1 cellular context compared by ENCODE assay signal in the genomic region with DNA sequence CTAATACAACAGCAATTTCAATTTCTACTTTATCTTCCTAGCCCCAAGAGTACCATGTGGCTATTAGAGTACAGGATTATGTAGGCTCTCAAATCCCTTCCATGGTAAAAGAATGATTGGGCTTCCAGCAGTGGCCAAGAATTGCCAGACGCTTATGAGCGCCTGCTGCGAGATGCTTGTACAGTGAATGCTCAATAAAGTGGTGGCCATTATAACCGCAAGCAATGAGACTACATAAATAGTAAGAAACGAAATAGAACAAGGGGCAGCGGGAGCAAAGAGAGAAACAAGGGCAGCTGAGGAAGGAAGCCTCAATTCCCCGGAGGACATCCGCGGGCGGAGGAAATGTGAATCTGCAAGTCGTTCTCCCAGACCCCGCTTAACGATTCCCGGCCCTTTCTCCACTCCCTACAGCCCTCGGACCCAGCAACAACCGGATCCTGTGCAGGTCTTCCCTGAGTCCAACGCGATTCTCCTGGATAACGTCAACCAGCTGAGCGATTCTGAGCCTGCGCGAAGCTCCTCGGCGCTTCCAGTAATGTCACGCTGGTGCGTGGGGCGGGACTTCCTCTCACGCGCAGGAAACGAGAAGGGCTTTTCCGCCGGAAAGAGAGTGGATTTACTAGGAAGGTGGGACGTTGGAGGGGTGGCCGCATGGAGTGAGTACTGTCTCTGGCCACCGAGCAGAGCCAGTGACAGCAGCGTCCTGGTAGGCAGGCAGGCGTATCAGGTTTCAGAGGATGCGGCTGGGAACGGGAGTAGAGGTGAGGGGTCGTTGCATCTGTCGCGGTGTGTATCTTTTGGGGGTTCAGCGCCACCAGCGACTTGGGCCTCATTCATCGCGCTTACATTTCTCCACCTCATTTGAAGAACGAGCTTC.
TF ChIP-seq lines count a peak whose summit lies in the region.

No MANE protein-coding gene starts in this region.

TF ChIP-seq in HepG2, 621 proteins besides CTCF, POLR2A, EP300 and RAD21 (continued from another document and continues in another):
- TF ChIP-seq, protein P1, sequence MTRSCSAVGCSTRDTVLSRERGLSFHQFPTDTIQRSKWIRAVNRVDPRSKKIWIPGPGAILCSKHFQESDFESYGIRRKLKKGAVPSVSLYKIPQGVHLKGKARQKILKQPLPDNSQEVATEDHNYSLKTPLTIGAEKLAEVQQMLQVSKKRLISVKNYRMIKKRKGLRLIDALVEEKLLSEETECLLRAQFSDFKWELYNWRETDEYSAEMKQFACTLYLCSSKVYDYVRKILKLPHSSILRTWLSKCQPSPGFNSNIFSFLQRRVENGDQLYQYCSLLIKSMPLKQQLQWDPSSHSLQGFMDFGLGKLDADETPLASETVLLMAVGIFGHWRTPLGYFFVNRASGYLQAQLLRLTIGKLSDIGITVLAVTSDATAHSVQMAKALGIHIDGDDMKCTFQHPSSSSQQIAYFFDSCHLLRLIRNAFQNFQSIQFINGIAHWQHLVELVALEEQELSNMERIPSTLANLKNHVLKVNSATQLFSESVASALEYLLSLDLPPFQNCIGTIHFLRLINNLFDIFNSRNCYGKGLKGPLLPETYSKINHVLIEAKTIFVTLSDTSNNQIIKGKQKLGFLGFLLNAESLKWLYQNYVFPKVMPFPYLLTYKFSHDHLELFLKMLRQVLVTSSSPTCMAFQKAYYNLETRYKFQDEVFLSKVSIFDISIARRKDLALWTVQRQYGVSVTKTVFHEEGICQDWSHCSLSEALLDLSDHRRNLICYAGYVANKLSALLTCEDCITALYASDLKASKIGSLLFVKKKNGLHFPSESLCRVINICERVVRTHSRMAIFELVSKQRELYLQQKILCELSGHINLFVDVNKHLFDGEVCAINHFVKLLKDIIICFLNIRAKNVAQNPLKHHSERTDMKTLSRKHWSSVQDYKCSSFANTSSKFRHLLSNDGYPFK (CRISPR knock-in tag; IDR thresholded peaks at IDR 0.05; ENCODE audit: borderline replicate concordance), result peak; percentile 98
- TF ChIP-seq NR1H2 (CRISPR knock-in tag; IDR thresholded peaks at IDR 0.05; ENCODE audit: borderline replicate concordance, low read depth) (no peak), FOXK1 (CRISPR knock-in tag; IDR thresholded peaks at IDR 0.05; ENCODE audit: borderline replicate concordance, low read depth) (peak; percentile 75; the same call in 1 of the 2 replicates), ZNF569 (CRISPR knock-in tag; IDR thresholded peaks at IDR 0.05; ENCODE audit: borderline replicate concordance) (no peak), MATR3 (CRISPR knock-in tag; IDR thresholded peaks at IDR 0.05) (no peak), RARA (CRISPR knock-in tag; IDR thresholded peaks at IDR 0.05) (peak; percentile 36), ZNF460 (CRISPR knock-in tag; IDR thresholded peaks at IDR 0.05; ENCODE audit: borderline replicate concordance) (no peak), CCAR2 (optimal IDR thresholded peaks at IDR 0.05; ENCODE audit: low read depth, low read length) (no peak), MED1 (CRISPR knock-in tag; IDR thresholded peaks at IDR 0.05) (peak; percentile 62; the same call in 1 of the 2 replicates), HNF4G (IDR thresholded peaks at IDR 0.05; ENCODE audit: borderline replicate concordance, low read depth, low read length) (no peak), HNF4G (CRISPR knock-in tag; IDR thresholded peaks at IDR 0.05; ENCODE audit: borderline replicate concordance, low read depth) (no peak; the same call in 1 of the 2 replicates), ZNF773 (CRISPR knock-in tag; IDR thresholded peaks at IDR 0.05; ENCODE audit: borderline replicate concordance) (no peak), ZNF235 (CRISPR knock-in tag; IDR thresholded peaks at IDR 0.05; ENCODE audit: borderline replicate concordance) (no peak), ARNT (IDR thresholded peaks at IDR 0.05) (no peak), U2AF2 (IDR thresholded peaks at IDR 0.05; ENCODE audit: low read depth, low read length) (no peak), EEA1 (CRISPR knock-in tag; IDR thresholded peaks at IDR 0.05; ENCODE audit: borderline replicate concordance) (peak; percentile 72; the same call in 1 of the 2 replicates), SP140L (CRISPR knock-in tag; IDR thresholded peaks at IDR 0.05; ENCODE audit: borderline replicate concordance) (no peak), ZNF564 (CRISPR knock-in tag; IDR thresholded peaks at IDR 0.05) (no peak), ZNF225 (CRISPR knock-in tag; IDR thresholded peaks at IDR 0.05) (0 out of 2 replicates have a peak, but pooled peaks have one; percentile 60), JUN (CRISPR knock-in tag; IDR thresholded peaks at IDR 0.05) (peak; percentile 74; the same call in 1 of the 2 replicates), FOXC1 (CRISPR knock-in tag; IDR thresholded peaks at IDR 0.05; ENCODE audit: borderline replicate concordance) (peak; percentile 82), ZNF782 (CRISPR knock-in tag; IDR thresholded peaks at IDR 0.05; ENCODE audit: borderline replicate concordance) (peak; percentile 50; the same call in 1 of the 2 replicates), CBX2 (IDR thresholded peaks at IDR 0.05; ENCODE audit: low read depth, low read length) (no peak), CBX2 (CRISPR knock-in tag; IDR thresholded peaks at IDR 0.05; ENCODE audit: low read depth) (no peak), ARHGAP35 (CRISPR knock-in tag; IDR thresholded peaks at IDR 0.05; ENCODE audit: borderline replicate concordance) (no peak), ZEB1 (IDR thresholded peaks at IDR 0.05; ENCODE audit: insufficient replicate concordance, low read depth) (no peak), ZNF260 (CRISPR knock-in tag; IDR thresholded peaks at IDR 0.05; ENCODE audit: borderline replicate concordance, low read depth) (no peak), FOSL2 (CRISPR knock-in tag; IDR thresholded peaks at IDR 0.05) (peak; percentile 29; the same call in 1 of the 2 replicates), ZBTB3 (CRISPR knock-in tag; IDR thresholded peaks at IDR 0.05; ENCODE audit: borderline replicate concordance, low read depth) (0 out of 2 replicates have a peak, but pooled peaks have one; percentile 74), CENPT (CRISPR knock-in tag; IDR thresholded peaks at IDR 0.05; ENCODE audit: low read depth) (no peak), ZNF234 (CRISPR knock-in tag; conservative IDR thresholded peaks at IDR 0.05) (no peak), ZNF83 (CRISPR knock-in tag; IDR thresholded peaks at IDR 0.05; ENCODE audit: borderline replicate concordance) (no peak), KLF12 (CRISPR knock-in tag; IDR thresholded peaks at IDR 0.05; ENCODE audit: borderline replicate concordance) (0 out of 2 replicates have a peak, but pooled peaks have one; percentile 41), ZNF747 (CRISPR knock-in tag; IDR thresholded peaks at IDR 0.05; ENCODE audit: borderline replicate concordance) (peak; percentile 84; the same call in 1 of the 2 replicates)
- TF ChIP-seq, protein P2, sequence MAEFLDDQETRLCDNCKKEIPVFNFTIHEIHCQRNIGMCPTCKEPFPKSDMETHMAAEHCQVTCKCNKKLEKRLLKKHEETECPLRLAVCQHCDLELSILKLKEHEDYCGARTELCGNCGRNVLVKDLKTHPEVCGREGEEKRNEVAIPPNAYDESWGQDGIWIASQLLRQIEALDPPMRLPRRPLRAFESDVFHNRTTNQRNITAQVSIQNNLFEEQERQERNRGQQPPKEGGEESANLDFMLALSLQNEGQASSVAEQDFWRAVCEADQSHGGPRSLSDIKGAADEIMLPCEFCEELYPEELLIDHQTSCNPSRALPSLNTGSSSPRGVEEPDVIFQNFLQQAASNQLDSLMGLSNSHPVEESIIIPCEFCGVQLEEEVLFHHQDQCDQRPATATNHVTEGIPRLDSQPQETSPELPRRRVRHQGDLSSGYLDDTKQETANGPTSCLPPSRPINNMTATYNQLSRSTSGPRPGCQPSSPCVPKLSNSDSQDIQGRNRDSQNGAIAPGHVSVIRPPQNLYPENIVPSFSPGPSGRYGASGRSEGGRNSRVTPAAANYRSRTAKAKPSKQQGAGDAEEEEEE (CRISPR knock-in tag; IDR thresholded peaks at IDR 0.05; ENCODE audit: borderline replicate concordance), result no peak
- TF ChIP-seq, protein P3, sequence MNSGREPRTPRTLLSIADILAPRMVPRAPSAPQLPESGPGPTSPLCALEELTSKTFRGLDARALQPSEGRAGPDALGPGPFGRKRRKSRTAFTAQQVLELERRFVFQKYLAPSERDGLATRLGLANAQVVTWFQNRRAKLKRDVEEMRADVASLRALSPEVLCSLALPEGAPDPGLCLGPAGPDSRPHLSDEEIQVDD (CRISPR knock-in tag; IDR thresholded peaks at IDR 0.05; ENCODE audit: borderline replicate concordance), result no peak
- TF ChIP-seq, protein P4, sequence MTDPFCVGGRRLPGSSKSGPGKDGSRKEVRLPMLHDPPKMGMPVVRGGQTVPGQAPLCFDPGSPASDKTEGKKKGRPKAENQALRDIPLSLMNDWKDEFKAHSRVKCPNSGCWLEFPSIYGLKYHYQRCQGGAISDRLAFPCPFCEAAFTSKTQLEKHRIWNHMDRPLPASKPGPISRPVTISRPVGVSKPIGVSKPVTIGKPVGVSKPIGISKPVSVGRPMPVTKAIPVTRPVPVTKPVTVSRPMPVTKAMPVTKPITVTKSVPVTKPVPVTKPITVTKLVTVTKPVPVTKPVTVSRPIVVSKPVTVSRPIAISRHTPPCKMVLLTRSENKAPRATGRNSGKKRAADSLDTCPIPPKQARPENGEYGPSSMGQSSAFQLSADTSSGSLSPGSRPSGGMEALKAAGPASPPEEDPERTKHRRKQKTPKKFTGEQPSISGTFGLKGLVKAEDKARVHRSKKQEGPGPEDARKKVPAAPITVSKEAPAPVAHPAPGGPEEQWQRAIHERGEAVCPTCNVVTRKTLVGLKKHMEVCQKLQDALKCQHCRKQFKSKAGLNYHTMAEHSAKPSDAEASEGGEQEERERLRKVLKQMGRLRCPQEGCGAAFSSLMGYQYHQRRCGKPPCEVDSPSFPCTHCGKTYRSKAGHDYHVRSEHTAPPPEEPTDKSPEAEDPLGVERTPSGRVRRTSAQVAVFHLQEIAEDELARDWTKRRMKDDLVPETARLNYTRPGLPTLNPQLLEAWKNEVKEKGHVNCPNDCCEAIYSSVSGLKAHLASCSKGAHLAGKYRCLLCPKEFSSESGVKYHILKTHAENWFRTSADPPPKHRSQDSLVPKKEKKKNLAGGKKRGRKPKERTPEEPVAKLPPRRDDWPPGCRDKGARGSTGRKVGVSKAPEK (CRISPR knock-in tag; IDR thresholded peaks at IDR 0.05; ENCODE audit: borderline replicate concordance), result no peak
- TF ChIP-seq, protein P5, sequence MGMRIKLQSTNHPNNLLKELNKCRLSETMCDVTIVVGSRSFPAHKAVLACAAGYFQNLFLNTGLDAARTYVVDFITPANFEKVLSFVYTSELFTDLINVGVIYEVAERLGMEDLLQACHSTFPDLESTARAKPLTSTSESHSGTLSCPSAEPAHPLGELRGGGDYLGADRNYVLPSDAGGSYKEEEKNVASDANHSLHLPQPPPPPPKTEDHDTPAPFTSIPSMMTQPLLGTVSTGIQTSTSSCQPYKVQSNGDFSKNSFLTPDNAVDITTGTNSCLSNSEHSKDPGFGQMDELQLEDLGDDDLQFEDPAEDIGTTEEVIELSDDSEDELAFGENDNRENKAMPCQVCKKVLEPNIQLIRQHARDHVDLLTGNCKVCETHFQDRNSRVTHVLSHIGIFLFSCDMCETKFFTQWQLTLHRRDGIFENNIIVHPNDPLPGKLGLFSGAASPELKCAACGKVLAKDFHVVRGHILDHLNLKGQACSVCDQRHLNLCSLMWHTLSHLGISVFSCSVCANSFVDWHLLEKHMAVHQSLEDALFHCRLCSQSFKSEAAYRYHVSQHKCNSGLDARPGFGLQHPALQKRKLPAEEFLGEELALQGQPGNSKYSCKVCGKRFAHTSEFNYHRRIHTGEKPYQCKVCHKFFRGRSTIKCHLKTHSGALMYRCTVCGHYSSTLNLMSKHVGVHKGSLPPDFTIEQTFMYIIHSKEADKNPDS (CRISPR knock-in tag; IDR thresholded peaks at IDR 0.05), result no peak
- TF ChIP-seq, protein P6, sequence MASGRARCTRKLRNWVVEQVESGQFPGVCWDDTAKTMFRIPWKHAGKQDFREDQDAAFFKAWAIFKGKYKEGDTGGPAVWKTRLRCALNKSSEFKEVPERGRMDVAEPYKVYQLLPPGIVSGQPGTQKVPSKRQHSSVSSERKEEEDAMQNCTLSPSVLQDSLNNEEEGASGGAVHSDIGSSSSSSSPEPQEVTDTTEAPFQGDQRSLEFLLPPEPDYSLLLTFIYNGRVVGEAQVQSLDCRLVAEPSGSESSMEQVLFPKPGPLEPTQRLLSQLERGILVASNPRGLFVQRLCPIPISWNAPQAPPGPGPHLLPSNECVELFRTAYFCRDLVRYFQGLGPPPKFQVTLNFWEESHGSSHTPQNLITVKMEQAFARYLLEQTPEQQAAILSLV (CRISPR knock-in tag; IDR thresholded peaks at IDR 0.05; ENCODE audit: borderline replicate concordance), result peak; percentile 66; the same call in 1 of the 2 replicates
- TF ChIP-seq, protein P7, sequence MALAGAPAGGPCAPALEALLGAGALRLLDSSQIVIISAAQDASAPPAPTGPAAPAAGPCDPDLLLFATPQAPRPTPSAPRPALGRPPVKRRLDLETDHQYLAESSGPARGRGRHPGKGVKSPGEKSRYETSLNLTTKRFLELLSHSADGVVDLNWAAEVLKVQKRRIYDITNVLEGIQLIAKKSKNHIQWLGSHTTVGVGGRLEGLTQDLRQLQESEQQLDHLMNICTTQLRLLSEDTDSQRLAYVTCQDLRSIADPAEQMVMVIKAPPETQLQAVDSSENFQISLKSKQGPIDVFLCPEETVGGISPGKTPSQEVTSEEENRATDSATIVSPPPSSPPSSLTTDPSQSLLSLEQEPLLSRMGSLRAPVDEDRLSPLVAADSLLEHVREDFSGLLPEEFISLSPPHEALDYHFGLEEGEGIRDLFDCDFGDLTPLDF (CRISPR knock-in tag; IDR thresholded peaks at IDR 0.05), result no peak
- TF ChIP-seq, protein P8, sequence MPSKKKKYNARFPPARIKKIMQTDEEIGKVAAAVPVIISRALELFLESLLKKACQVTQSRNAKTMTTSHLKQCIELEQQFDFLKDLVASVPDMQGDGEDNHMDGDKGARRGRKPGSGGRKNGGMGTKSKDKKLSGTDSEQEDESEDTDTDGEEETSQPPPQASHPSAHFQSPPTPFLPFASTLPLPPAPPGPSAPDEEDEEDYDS (CRISPR knock-in tag; IDR thresholded peaks at IDR 0.05), result peak; percentile 88
- TF ChIP-seq, protein P9, sequence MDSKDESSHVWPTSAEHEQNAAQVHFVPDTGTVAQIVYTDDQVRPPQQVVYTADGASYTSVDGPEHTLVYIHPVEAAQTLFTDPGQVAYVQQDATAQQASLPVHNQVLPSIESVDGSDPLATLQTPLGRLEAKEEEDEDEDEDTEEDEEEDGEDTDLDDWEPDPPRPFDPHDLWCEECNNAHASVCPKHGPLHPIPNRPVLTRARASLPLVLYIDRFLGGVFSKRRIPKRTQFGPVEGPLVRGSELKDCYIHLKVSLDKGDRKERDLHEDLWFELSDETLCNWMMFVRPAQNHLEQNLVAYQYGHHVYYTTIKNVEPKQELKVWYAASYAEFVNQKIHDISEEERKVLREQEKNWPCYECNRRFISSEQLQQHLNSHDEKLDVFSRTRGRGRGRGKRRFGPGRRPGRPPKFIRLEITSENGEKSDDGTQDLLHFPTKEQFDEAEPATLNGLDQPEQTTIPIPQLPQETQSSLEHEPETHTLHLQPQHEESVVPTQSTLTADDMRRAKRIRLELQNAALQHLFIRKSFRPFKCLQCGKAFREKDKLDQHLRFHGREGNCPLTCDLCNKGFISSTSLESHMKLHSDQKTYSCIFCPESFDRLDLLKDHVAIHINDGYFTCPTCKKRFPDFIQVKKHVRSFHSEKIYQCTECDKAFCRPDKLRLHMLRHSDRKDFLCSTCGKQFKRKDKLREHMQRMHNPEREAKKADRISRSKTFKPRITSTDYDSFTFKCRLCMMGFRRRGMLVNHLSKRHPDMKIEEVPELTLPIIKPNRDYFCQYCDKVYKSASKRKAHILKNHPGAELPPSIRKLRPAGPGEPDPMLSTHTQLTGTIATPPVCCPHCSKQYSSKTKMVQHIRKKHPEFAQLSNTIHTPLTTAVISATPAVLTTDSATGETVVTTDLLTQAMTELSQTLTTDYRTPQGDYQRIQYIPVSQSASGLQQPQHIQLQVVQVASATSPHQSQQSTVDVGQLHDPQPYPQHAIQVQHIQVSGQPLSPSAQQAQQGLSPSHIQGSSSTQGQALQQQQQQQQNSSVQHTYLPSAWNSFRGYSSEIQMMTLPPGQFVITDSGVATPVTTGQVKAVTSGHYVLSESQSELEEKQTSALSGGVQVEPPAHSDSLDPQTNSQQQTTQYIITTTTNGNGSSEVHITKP (CRISPR knock-in tag; IDR thresholded peaks at IDR 0.05; ENCODE audit: low read depth), result peak; percentile 88; the same call in 1 of the 2 replicates
